Comparison of ENCODE assay signal across 24 cellular contexts in the genomic region with DNA sequence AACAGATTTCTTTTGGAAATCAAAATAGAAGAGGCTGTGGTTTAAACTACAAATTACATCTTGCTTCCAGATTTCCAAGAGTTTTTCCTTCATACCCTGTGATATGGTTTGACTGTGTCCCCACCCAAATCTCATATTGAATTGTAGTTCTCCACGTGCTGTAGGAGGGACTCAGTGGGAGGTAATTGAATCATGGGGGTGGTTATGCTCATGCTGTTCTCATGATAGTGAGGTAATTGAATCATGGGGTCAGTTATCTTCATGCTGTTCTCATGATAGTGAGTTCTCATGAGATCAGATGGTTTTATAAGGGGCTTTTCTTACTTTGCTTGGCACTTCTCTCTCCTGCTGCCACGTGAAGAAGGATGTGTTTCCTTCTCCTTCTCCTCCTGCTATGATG.
"Had no signal": no experiment of that assay in that cellular context is flagged by ENCODE, and none has a peak within 500 bp of the region (broad histone marks: within the 10 kb centered on the region; RNA-seq: fewer than 3 reads in every experiment).

No MANE protein-coding gene starts in this region.

- H3K27me3 ChIP-seq: left lung, ovary, right atrium auricular region, right lobe of liver, stomach, testis, thyroid gland, upper lobe of right lung had no signal

- H3K4me3 ChIP-seq: left lung, lower lobe of right lung, ovary, right atrium auricular region, right lobe of liver, stomach, testis, thyroid gland, upper lobe of right lung had no signal

- H3K9me3 ChIP-seq: left lung, lower lobe of right lung, ovary, right lobe of liver, testis, thyroid gland, upper lobe of right lung had no signal

- H3K36me3 ChIP-seq: left lung, lower lobe of right lung, ovary, right atrium auricular region, right lobe of liver, stomach, thyroid gland, upper lobe of right lung had no signal

- H3K4me1 ChIP-seq: left lung, lower lobe of right lung, right atrium auricular region, right lobe of liver, stomach, testis, thyroid gland, upper lobe of right lung had no signal

- DNase-seq: hypothalamus; immature natural killer cell; kidney; left colon; left lung; lower lobe of right lung; mammary epithelial cell; naive B cell; natural killer cell; nephron progenitor cell; ovary; right lobe of liver; stimulated activated CD4-positive, alpha-beta T cell treated with anti-CD3 and anti-CD28 coated beads, Interleukin-12 subunit alpha, Interleukin-12 subunit beta, amount 100 ng/mL, for 4 hours; stimulated activated CD4-positive, alpha-beta T cell treated with anti-CD3 and anti-CD28 coated beads, Interleukin-15, amount 100 ng/mL, for 24 hours; stimulated activated CD4-positive, alpha-beta T cell treated with anti-CD3 and anti-CD28 coated beads, Interleukin-2, amount 100 ng/mL, for 24 hours; stimulated activated CD4-positive, alpha-beta T cell treated with anti-CD3 and anti-CD28 coated beads, Interleukin-4, amount 100 ng/mL, for 1 hour; stimulated activated naive B cell treated with anti-CD40 and anti-IgM and Interleukin-4, amounts not matched to agents 10 μg/mL and 1 μg/mL and 100 μg/mL, for 72 hours; stimulated activated naive CD8-positive, alpha-beta T cell treated with anti-CD3 and anti-CD28 coated beads, Interleukin-15, Interleukin-2, amounts not matched to agents 100 U/mL and 50 U/mL, for 24 hours; stomach; testis; thyroid gland; trophoblast cell; upper lobe of right lung had no signal

- ATAC-seq: left colon; left lung; lower lobe of right lung; natural killer cell; right lobe of liver; stimulated activated naive B cell treated with anti-CD40 and anti-IgM and Interleukin-4, amounts not matched to agents 10 μg/mL and 1 μg/mL and 100 μg/mL, for 72 hours; stimulated activated naive CD8-positive, alpha-beta T cell treated with anti-CD3 and anti-CD28 coated beads, Interleukin-15, Interleukin-2, amounts not matched to agents 100 U/mL and 50 U/mL, for 24 hours; upper lobe of right lung had no signal

- H3K27ac ChIP-seq: left lung, lower lobe of right lung, ovary, right atrium auricular region, right lobe of liver, stomach, testis, thyroid gland, upper lobe of right lung had no signal
